Comparison of ENCODE assay signal across 1 cellular context in the genomic region with DNA sequence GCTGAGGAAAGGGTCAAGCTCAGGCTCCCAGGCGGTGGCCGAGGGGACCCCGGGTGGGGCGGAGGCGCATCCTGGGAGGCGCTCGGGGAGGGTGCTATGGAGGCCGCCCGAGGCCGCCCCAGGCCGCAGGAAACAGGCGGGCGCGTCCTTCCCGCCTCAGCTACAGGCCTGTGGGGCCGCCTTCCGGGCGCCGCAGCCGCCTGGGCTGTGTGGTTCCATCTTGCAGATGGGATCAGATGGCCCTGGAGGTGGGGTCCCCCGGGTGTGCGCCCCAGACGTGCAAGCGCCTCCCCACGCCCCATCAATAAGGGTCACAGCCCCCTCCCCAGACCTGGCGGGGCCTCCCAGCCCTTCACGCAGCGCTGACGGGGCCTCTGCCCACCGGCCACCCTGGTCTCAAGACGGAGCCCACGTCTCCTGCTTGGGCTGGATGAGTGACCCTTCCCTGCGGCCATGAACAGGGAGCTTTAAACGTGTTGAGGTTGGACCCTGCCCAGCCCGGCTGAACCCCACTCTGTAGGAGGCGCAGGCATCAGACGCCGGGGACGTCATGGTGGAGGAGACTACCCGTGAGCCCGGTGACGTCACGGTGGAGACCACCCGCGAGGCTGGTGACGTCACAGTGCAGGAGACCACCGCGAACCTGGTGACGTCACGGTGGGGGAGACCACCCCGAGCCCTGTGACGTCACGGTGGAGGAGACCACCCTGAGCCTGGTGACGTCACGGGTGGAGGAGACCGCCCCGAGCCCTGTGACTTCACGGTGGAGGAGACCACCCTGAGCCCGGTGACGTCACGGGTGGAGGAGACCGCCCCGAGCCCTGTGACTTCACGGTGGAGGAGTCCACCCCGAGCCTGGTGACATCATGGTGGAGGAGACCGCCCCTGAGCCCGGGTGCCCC.
TF ChIP-seq lines count a peak whose summit lies in the region.

No MANE protein-coding gene starts in this region.

TF ChIP-seq in HepG2, 621 proteins besides CTCF, POLR2A, EP300 and RAD21 (continued from another document):
- TF ChIP-seq ATF7 (IDR thresholded peaks at IDR 0.05) (peak; percentile 48), ATF7 (CRISPR knock-in tag; IDR thresholded peaks at IDR 0.05) (no peak), ZNF768 (CRISPR knock-in tag; IDR thresholded peaks at IDR 0.05) (peak; percentile 2; the same call in 1 of the 2 replicates)
- TF ChIP-seq, protein P1, sequence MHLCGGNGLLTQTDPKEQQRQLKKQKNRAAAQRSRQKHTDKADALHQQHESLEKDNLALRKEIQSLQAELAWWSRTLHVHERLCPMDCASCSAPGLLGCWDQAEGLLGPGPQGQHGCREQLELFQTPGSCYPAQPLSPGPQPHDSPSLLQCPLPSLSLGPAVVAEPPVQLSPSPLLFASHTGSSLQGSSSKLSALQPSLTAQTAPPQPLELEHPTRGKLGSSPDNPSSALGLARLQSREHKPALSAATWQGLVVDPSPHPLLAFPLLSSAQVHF (CRISPR knock-in tag; IDR thresholded peaks at IDR 0.05): no peak
